ENCODE assay signal across 2 cellular contexts in the genomic region with DNA sequence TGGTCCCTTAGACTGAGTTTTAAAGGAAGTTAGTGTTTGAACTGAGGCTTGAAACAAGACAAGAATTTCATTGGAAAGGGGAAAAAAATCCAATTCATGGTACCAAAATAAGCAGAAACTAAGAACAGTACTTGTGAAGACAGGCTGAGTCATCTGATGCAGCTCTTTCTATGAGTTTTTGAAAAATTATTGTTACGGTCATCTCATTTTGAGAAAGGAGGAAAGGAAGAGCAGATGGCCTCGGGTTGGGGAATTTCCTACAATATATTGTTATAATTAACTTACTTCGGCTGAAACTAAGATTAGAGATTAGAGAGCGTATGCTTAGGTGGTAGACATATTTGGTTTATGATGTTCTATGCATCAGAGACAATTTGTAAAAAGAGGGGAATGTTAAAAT.
A peak's percentile ranks its signal among the peaks of the same experiment; 100 is the strongest.
TF ChIP-seq lines count a peak whose summit lies in the region.

No MANE protein-coding gene starts in this region.

TF ChIP-seq in SK-N-SH treated with all-trans-retinoic acid at 6 μM for 48 hours, 23 proteins besides CTCF, POLR2A, EP300 and RAD21 (continued from another document):
- TF ChIP-seq, protein P1, sequence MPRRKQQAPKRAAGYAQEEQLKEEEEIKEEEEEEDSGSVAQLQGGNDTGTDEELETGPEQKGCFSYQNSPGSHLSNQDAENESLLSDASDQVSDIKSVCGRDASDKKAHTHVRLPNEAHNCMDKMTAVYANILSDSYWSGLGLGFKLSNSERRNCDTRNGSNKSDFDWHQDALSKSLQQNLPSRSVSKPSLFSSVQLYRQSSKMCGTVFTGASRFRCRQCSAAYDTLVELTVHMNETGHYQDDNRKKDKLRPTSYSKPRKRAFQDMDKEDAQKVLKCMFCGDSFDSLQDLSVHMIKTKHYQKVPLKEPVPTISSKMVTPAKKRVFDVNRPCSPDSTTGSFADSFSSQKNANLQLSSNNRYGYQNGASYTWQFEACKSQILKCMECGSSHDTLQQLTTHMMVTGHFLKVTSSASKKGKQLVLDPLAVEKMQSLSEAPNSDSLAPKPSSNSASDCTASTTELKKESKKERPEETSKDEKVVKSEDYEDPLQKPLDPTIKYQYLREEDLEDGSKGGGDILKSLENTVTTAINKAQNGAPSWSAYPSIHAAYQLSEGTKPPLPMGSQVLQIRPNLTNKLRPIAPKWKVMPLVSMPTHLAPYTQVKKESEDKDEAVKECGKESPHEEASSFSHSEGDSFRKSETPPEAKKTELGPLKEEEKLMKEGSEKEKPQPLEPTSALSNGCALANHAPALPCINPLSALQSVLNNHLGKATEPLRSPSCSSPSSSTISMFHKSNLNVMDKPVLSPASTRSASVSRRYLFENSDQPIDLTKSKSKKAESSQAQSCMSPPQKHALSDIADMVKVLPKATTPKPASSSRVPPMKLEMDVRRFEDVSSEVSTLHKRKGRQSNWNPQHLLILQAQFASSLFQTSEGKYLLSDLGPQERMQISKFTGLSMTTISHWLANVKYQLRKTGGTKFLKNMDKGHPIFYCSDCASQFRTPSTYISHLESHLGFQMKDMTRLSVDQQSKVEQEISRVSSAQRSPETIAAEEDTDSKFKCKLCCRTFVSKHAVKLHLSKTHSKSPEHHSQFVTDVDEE (CRISPR knock-in tag; IDR thresholded peaks at IDR 0.05): no peak

TF ChIP-seq in GM12878, 131 proteins besides CTCF, POLR2A, EP300 and RAD21 (continued from another document and continues in another):
- TF ChIP-seq, protein P2, sequence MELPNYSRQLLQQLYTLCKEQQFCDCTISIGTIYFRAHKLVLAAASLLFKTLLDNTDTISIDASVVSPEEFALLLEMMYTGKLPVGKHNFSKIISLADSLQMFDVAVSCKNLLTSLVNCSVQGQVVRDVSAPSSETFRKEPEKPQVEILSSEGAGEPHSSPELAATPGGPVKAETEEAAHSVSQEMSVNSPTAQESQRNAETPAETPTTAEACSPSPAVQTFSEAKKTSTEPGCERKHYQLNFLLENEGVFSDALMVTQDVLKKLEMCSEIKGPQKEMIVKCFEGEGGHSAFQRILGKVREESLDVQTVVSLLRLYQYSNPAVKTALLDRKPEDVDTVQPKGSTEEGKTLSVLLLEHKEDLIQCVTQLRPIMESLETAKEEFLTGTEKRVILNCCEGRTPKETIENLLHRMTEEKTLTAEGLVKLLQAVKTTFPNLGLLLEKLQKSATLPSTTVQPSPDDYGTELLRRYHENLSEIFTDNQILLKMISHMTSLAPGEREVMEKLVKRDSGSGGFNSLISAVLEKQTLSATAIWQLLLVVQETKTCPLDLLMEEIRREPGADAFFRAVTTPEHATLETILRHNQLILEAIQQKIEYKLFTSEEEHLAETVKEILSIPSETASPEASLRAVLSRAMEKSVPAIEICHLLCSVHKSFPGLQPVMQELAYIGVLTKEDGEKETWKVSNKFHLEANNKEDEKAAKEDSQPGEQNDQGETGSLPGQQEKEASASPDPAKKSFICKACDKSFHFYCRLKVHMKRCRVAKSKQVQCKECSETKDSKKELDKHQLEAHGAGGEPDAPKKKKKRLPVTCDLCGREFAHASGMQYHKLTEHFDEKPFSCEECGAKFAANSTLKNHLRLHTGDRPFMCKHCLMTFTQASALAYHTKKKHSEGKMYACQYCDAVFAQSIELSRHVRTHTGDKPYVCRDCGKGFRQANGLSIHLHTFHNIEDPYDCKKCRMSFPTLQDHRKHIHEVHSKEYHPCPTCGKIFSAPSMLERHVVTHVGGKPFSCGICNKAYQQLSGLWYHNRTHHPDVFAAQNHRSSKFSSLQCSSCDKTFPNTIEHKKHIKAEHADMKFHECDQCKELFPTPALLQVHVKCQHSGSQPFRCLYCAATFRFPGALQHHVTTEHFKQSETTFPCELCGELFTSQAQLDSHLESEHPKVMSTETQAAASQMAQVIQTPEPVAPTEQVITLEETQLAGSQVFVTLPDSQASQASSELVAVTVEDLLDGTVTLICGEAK (IDR thresholded peaks at IDR 0.05; ENCODE audit: borderline replicate concordance): no peak
- TF ChIP-seq, protein P3, sequence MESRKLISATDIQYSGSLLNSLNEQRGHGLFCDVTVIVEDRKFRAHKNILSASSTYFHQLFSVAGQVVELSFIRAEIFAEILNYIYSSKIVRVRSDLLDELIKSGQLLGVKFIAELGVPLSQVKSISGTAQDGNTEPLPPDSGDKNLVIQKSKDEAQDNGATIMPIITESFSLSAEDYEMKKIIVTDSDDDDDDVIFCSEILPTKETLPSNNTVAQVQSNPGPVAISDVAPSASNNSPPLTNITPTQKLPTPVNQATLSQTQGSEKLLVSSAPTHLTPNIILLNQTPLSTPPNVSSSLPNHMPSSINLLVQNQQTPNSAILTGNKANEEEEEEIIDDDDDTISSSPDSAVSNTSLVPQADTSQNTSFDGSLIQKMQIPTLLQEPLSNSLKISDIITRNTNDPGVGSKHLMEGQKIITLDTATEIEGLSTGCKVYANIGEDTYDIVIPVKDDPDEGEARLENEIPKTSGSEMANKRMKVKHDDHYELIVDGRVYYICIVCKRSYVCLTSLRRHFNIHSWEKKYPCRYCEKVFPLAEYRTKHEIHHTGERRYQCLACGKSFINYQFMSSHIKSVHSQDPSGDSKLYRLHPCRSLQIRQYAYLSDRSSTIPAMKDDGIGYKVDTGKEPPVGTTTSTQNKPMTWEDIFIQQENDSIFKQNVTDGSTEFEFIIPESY (IDR thresholded peaks at IDR 0.05): no peak
- TF ChIP-seq GATAD2B (conservative IDR thresholded peaks at IDR 0.05; ENCODE audit: low read depth) (no peak), PAX8 (IDR thresholded peaks at IDR 0.05) (no peak), TCF12 (IDR thresholded peaks at IDR 0.05; ENCODE audit: low read depth, low read length) (0 out of 2 replicates have a peak, but pooled peaks have one; percentile 11), ZNF274 (IDR thresholded peaks at IDR 0.05; ENCODE audit: insufficient read depth, insufficient read length) (no peak), TCF7 (IDR thresholded peaks at IDR 0.05; ENCODE audit: borderline replicate concordance) (no peak), TCF3 (IDR thresholded peaks at IDR 0.05; ENCODE audit: borderline replicate concordance, insufficient read depth, low read depth, low read length) (no peak), KDM1A (IDR thresholded peaks at IDR 0.05; ENCODE audit: borderline replicate concordance) (no peak), RCOR1 (conservative IDR thresholded peaks at IDR 0.05; ENCODE audit: low read depth, low read length) (no peak), TAF1 (IDR thresholded peaks at IDR 0.05; ENCODE audit: borderline replicate concordance, low read depth, low read length) (no peak), EZH2 (IDR thresholded peaks at IDR 0.05; ENCODE audit: borderline replicate concordance, control insufficient read depth, low read depth, low read length) (no peak), JUNB (IDR thresholded peaks at IDR 0.05) (peak; percentile 82), CREB1 (IDR thresholded peaks at IDR 0.05; ENCODE audit: low read depth) (no peak), BMI1 (IDR thresholded peaks at IDR 0.05; ENCODE audit: borderline replicate concordance) (no peak), RUNX3 (IDR thresholded peaks at IDR 0.05; ENCODE audit: low read length) (peak; percentile 21; the same call in 1 of the 2 replicates), NR2C1 (IDR thresholded peaks at IDR 0.05) (no peak), ESRRA (IDR thresholded peaks at IDR 0.05; ENCODE audit: low read length) (no peak), KAT2A (conservative IDR thresholded peaks at IDR 0.05; ENCODE audit: control insufficient read depth, low read depth, low read length) (no peak), NR2F1 (conservative IDR thresholded peaks at IDR 0.05) (no peak), PML (IDR thresholded peaks at IDR 0.05; ENCODE audit: low read length) (no peak), NRF1 (conservative IDR thresholded peaks at IDR 0.05; ENCODE audit: low read depth, low read length) (no peak), CHD2 (IDR thresholded peaks at IDR 0.05; ENCODE audit: borderline replicate concordance, low read depth, low read length) (no peak), SIN3A (IDR thresholded peaks at IDR 0.05; ENCODE audit: low read depth, low read length) (no peak)
- TF ChIP-seq, protein P4, sequence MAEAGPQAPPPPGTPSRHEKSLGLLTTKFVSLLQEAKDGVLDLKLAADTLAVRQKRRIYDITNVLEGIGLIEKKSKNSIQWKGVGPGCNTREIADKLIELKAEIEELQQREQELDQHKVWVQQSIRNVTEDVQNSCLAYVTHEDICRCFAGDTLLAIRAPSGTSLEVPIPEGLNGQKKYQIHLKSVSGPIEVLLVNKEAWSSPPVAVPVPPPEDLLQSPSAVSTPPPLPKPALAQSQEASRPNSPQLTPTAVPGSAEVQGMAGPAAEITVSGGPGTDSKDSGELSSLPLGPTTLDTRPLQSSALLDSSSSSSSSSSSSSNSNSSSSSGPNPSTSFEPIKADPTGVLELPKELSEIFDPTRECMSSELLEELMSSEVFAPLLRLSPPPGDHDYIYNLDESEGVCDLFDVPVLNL (IDR thresholded peaks at IDR 0.05; ENCODE audit: low read depth, low read length): no peak
- TF ChIP-seq, protein P5, sequence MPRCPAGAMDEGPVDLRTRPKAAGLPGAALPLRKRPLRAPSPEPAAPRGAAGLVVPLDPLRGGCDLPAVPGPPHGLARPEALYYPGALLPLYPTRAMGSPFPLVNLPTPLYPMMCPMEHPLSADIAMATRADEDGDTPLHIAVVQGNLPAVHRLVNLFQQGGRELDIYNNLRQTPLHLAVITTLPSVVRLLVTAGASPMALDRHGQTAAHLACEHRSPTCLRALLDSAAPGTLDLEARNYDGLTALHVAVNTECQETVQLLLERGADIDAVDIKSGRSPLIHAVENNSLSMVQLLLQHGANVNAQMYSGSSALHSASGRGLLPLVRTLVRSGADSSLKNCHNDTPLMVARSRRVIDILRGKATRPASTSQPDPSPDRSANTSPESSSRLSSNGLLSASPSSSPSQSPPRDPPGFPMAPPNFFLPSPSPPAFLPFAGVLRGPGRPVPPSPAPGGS (IDR thresholded peaks at IDR 0.05; ENCODE audit: borderline replicate concordance, insufficient read depth, low read depth, low read length, poor library complexity, severe bottlenecking): no peak
- TF ChIP-seq, protein P6, sequence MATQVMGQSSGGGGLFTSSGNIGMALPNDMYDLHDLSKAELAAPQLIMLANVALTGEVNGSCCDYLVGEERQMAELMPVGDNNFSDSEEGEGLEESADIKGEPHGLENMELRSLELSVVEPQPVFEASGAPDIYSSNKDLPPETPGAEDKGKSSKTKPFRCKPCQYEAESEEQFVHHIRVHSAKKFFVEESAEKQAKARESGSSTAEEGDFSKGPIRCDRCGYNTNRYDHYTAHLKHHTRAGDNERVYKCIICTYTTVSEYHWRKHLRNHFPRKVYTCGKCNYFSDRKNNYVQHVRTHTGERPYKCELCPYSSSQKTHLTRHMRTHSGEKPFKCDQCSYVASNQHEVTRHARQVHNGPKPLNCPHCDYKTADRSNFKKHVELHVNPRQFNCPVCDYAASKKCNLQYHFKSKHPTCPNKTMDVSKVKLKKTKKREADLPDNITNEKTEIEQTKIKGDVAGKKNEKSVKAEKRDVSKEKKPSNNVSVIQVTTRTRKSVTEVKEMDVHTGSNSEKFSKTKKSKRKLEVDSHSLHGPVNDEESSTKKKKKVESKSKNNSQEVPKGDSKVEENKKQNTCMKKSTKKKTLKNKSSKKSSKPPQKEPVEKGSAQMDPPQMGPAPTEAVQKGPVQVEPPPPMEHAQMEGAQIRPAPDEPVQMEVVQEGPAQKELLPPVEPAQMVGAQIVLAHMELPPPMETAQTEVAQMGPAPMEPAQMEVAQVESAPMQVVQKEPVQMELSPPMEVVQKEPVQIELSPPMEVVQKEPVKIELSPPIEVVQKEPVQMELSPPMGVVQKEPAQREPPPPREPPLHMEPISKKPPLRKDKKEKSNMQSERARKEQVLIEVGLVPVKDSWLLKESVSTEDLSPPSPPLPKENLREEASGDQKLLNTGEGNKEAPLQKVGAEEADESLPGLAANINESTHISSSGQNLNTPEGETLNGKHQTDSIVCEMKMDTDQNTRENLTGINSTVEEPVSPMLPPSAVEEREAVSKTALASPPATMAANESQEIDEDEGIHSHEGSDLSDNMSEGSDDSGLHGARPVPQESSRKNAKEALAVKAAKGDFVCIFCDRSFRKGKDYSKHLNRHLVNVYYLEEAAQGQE (IDR thresholded peaks at IDR 0.05; ENCODE audit: low read depth, low read length): no peak
- TF ChIP-seq, protein P7, sequence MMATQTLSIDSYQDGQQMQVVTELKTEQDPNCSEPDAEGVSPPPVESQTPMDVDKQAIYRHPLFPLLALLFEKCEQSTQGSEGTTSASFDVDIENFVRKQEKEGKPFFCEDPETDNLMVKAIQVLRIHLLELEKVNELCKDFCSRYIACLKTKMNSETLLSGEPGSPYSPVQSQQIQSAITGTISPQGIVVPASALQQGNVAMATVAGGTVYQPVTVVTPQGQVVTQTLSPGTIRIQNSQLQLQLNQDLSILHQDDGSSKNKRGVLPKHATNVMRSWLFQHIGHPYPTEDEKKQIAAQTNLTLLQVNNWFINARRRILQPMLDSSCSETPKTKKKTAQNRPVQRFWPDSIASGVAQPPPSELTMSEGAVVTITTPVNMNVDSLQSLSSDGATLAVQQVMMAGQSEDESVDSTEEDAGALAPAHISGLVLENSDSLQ (IDR thresholded peaks at IDR 0.05): no peak
- TF ChIP-seq, protein P8, sequence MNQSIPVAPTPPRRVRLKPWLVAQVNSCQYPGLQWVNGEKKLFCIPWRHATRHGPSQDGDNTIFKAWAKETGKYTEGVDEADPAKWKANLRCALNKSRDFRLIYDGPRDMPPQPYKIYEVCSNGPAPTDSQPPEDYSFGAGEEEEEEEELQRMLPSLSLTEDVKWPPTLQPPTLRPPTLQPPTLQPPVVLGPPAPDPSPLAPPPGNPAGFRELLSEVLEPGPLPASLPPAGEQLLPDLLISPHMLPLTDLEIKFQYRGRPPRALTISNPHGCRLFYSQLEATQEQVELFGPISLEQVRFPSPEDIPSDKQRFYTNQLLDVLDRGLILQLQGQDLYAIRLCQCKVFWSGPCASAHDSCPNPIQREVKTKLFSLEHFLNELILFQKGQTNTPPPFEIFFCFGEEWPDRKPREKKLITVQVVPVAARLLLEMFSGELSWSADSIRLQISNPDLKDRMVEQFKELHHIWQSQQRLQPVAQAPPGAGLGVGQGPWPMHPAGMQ (IDR thresholded peaks at IDR 0.05; ENCODE audit: borderline replicate concordance): no peak
- TF ChIP-seq, protein P9, sequence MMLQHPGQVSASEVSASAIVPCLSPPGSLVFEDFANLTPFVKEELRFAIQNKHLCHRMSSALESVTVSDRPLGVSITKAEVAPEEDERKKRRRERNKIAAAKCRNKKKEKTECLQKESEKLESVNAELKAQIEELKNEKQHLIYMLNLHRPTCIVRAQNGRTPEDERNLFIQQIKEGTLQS (IDR thresholded peaks at IDR 0.05; ENCODE audit: borderline replicate concordance, extremely low read depth, low read depth, low read length): no peak
- TF ChIP-seq, protein P10, sequence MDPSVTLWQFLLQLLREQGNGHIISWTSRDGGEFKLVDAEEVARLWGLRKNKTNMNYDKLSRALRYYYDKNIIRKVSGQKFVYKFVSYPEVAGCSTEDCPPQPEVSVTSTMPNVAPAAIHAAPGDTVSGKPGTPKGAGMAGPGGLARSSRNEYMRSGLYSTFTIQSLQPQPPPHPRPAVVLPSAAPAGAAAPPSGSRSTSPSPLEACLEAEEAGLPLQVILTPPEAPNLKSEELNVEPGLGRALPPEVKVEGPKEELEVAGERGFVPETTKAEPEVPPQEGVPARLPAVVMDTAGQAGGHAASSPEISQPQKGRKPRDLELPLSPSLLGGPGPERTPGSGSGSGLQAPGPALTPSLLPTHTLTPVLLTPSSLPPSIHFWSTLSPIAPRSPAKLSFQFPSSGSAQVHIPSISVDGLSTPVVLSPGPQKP (IDR thresholded peaks at IDR 0.05; ENCODE audit: low read depth, low read length): no peak
